ENCODE assay signal across 21 cellular contexts in genomic region chr11:73163638-73164174, GRCh38. TPM values are rescaled to one million over a fixed set of nuclear protein-coding genes. Genes with fewer than 3 reads are reported as not detected.
"Had no signal": no experiment of that assay in that cellular context is flagged by ENCODE, and none has a peak within 500 bp of the region (broad histone marks: within the 10 kb centered on the region; RNA-seq: fewer than 3 reads in every experiment).

No MANE protein-coding gene starts in this region.

- H3K9me3 Mint-ChIP-seq: activated CD8-positive, alpha-beta T cell treated with anti-CD3 and anti-CD28 coated beads for 36 hours; activated naive CD8-positive, alpha-beta T cell treated with anti-CD3 and anti-CD28 coated beads for 36 hours; activated T-cell treated with anti-CD3 and anti-CD28 coated beads, Interleukin-2, amount 50 U/mL, for 72 hours; central memory CD8-positive, alpha-beta T cell; stimulated activated naive CD8-positive, alpha-beta T cell treated with anti-CD3 and anti-CD28 coated beads, Interleukin-15, Interleukin-2, amounts not matched to agents 100 ng/mL and 50 ng/mL, for 24 hours had no signal

- H3K27me3 Mint-ChIP-seq: activated CD8-positive, alpha-beta T cell treated with anti-CD3 and anti-CD28 coated beads for 36 hours; activated naive CD8-positive, alpha-beta T cell treated with anti-CD3 and anti-CD28 coated beads for 36 hours; stimulated activated naive CD8-positive, alpha-beta T cell treated with anti-CD3 and anti-CD28 coated beads, Interleukin-15, Interleukin-2, amounts not matched to agents 100 ng/mL and 50 ng/mL, for 24 hours had no signal

- H3K27ac ChIP-seq: foreskin keratinocyte, lower lobe of right lung, psoas muscle, right lobe of liver, VCaP had no signal

- H3K36me3 Mint-ChIP-seq: activated naive CD8-positive, alpha-beta T cell treated with anti-CD3 and anti-CD28 coated beads for 36 hours; brain had no signal

- H3K9me3 ChIP-seq: lower lobe of right lung, psoas muscle, right lobe of liver had no signal

- H3K27ac Mint-ChIP-seq: activated CD8-positive, alpha-beta T cell treated with anti-CD3 and anti-CD28 coated beads for 36 hours; activated naive CD8-positive, alpha-beta T cell treated with anti-CD3 and anti-CD28 coated beads for 36 hours; activated T-cell treated with anti-CD3 and anti-CD28 coated beads, Interleukin-2, amount 50 U/mL, for 72 hours; brain; stimulated activated naive CD8-positive, alpha-beta T cell treated with anti-CD3 and anti-CD28 coated beads, Interleukin-15, Interleukin-2, amounts not matched to agents 100 ng/mL and 50 ng/mL, for 24 hours had no signal

- H3K4me3 Mint-ChIP-seq: activated CD8-positive, alpha-beta T cell treated with anti-CD3 and anti-CD28 coated beads for 36 hours; activated naive CD8-positive, alpha-beta T cell treated with anti-CD3 and anti-CD28 coated beads for 36 hours; activated T-cell treated with anti-CD3 and anti-CD28 coated beads, Interleukin-2, amount 50 U/mL, for 72 hours; brain; central memory CD8-positive, alpha-beta T cell; stimulated activated naive CD8-positive, alpha-beta T cell treated with anti-CD3 and anti-CD28 coated beads, Interleukin-15, Interleukin-2, amounts not matched to agents 100 ng/mL and 50 ng/mL, for 24 hours had no signal

- H3K36me3 ChIP-seq: lower lobe of right lung, right lobe of liver had no signal

- ATAC-seq: activated CD8-positive, alpha-beta T cell treated with anti-CD3 and anti-CD28 coated beads for 36 hours; activated T-cell treated with anti-CD3 and anti-CD28 coated beads, Interleukin-2, amount 50 U/mL, for 72 hours; foreskin keratinocyte; lower lobe of right lung; psoas muscle; right lobe of liver had no signal

- H3K4me1 Mint-ChIP-seq: activated naive CD8-positive, alpha-beta T cell treated with anti-CD3 and anti-CD28 coated beads for 36 hours; central memory CD8-positive, alpha-beta T cell had no signal

- DNase-seq: activated CD8-positive, alpha-beta T cell treated with anti-CD3 and anti-CD28 coated beads for 36 hours; activated naive CD8-positive, alpha-beta T cell treated with anti-CD3 and anti-CD28 coated beads for 36 hours; activated T-cell treated with anti-CD3 and anti-CD28 coated beads, Interleukin-2, amount 50 U/mL, for 72 hours; amygdala; cortex of kidney; effector CD8-positive, alpha-beta T cell; foreskin keratinocyte; glutamatergic neuron; hypothalamus; kidney glomerular epithelial cell; lower lobe of right lung; psoas muscle had no signal

- H3K4me3 ChIP-seq: lower lobe of right lung, psoas muscle, right lobe of liver had no signal

- H3K27me3 ChIP-seq: foreskin keratinocyte, right lobe of liver had no signal

- H3K4me1 ChIP-seq: foreskin keratinocyte had no signal

RNA-seq across cellular contexts. Expression of gene P2RY2, which starts 54.4 kb away (rescaled TPM):
- total RNA-seq: activated CD8-positive, alpha-beta T cell treated with anti-CD3 and anti-CD28 coated beads for 36 hours; activated naive CD8-positive, alpha-beta T cell treated with anti-CD3 and anti-CD28 coated beads for 36 hours; activated T-cell treated with anti-CD3 and anti-CD28 coated beads, Interleukin-2, amount 50 U/mL, for 72 hours; osteocyte; T-helper 1 cell treated with Interleukin-12 subunit alpha and Interleukin-12 subunit beta and Interleukin-4 antibody, amounts not matched to agents 30 ng/mL and 1 ng/mL, for 36 hours; temporal lobe had no signal
- polyA plus RNA-seq: neural cell had no signal
